Comparison of ENCODE assay signal across 14 cellular contexts in genomic region chr14:102221026-102221425, GRCh38.
DNase-seq lines count a peak whose midpoint lies in the region; ATAC-seq and TF ChIP-seq lines count a peak whose summit lies in the region.
"Had no signal": no experiment of that assay in that cellular context is flagged by ENCODE, and none has a peak within 500 bp of the region (broad histone marks: within the 10 kb centered on the region; RNA-seq: fewer than 3 reads in every experiment).

No MANE protein-coding gene starts in this region.

- H3K4me3 ChIP-seq in ACC112 (ENCODE audit: low read depth, low read length): no peak overlapping the region
- H3K4me3 ChIP-seq in fibroblast of mammary gland (ENCODE audit: control insufficient read depth, low read depth, low read length): no peak overlapping the region
- H3K4me3 ChIP-seq: right atrium auricular region had no signal

- H3K4me1 ChIP-seq in ACC112 (ENCODE audit: control insufficient read depth, insufficient read depth, low read length, unreplicated experiment): peaks cover 11% of the 10 kb centered on the region

- no peaks in the 10 kb centered on the region for H3K27me3 ChIP-seq in ACC112 (ENCODE audit: insufficient read depth, low read length)
- H3K27me3 ChIP-seq: right atrium auricular region had no signal

- no peak for TF ChIP-seq CTCF in fibroblast of mammary gland (conservative IDR thresholded peaks at IDR 0.05; ENCODE audit: control insufficient read depth, insufficient read depth, low read depth, low read length)

- H3K79me2 ChIP-seq in ACC112 (ENCODE audit: control insufficient read depth, insufficient read depth, low read length, unreplicated experiment): peaks cover 3% of the 10 kb centered on the region

- H2AFZ ChIP-seq in ACC112 (ENCODE audit: low read length, unreplicated experiment): no peak overlapping the region

- peak; percentile 77 for DNase-seq in EL
- DNase-seq in RKO (ENCODE audit: low spot score): peak; percentile 27
- DNase-seq in fibroblast of mammary gland (ENCODE audit: low read depth): peak; percentile 30
- DNase-seq in RPMI8226: no peak
- no peak for DNase-seq in D341Med (ENCODE audit: low spot score)
- DNase-seq: CD4-positive, CD25-positive, alpha-beta regulatory T cell; GF-D8; NCI-H2081 treated with DMSO at 0.1 percent for 48 hours; NK-92 treated with Interleukin-12 subunit alpha and Interleukin-12 subunit beta, amount 100 ng/mL, for 24 hours; stimulated activated CD4-positive, alpha-beta T cell treated with anti-CD3 and anti-CD28 coated beads, Interleukin-2, amount 100 ng/mL, for 48 hours had no signal

- ATAC-seq in GM21576 (IDR thresholded peaks at IDR 0.05; ENCODE audit: unreplicated experiment) (no peak), GM21381 (IDR thresholded peaks at IDR 0.05; ENCODE audit: unreplicated experiment) (no peak)

- H3K36me3 ChIP-seq in ACC112 (ENCODE audit: insufficient read depth, low read length): peaks cover 9% of the 10 kb centered on the region; the same call in 1 of the 2 replicates
- H3K36me3 ChIP-seq: right atrium auricular region had no signal

- H3K27ac ChIP-seq in ACC112 (ENCODE audit: low read depth, low read length): peak overlapping the region; percentile 34
- H3K27ac ChIP-seq: right atrium auricular region had no signal

Comparison
In these comparisons a context has a peak if more than half of its experiments do, and no peak if none do; other contexts are left out.
1. DNase-seq: peak in EL (single experiment), RKO (single experiment) and fibroblast of mammary gland (single experiment); none in RPMI8226 (single experiment) and D341Med (single experiment).